ENCODE assay signal across 17 cellular contexts in genomic region chr1:55887103-55887712, GRCh38.
DNase-seq lines count a peak whose midpoint lies in the region; ATAC-seq and TF ChIP-seq lines count a peak whose summit lies in the region.
"Had no signal": no experiment of that assay in that cellular context is flagged by ENCODE, and none has a peak within 500 bp of the region (broad histone marks: within the 10 kb centered on the region; RNA-seq: fewer than 3 reads in every experiment).

No MANE protein-coding gene starts in this region.

- TF ChIP-seq CTCF in VCaP (conservative IDR thresholded peaks at IDR 0.05), result no peak

- ATAC-seq in GM21723 (IDR thresholded peaks at IDR 0.05; ENCODE audit: unreplicated experiment) (no peak), GM21619 (IDR thresholded peaks at IDR 0.05; ENCODE audit: unreplicated experiment) (no peak)

- peak overlapping the region; percentile 71 for H3K27ac ChIP-seq in VCaP
- H3K27ac ChIP-seq: C4-2B had no signal

- CTCF ChIA-PET in HEK293T (lab: Yijun Ruan, JAX), result interaction anchor here (1.3 to 1.9 kb wide), 2 partner anchors 10 to 408 kb away, joined by 4 read pairs; no protein-coding TSS in a partner anchor

- DNase-seq in NCI-H1417 (lab: John Stamatoyannopoulos, UW), result peak in 2 of 3 experiments; percentile 8 to 59
- DNase-seq in NCI-H1417 treated with DMSO at 0.1 percent for 48 hours (lab: John Stamatoyannopoulos, UW), result no peak
- no peak for DNase-seq in HEK293T (ENCODE audit: extremely low spot score)
- peak; percentile 39 for DNase-seq in left kidney (ENCODE audit: low read depth, low spot score)
- no peak for DNase-seq in MV-4-11 (lab: John Stamatoyannopoulos, UW)
- DNase-seq: CD8-positive, alpha-beta memory T cell; H7; HFFc6; NCI-H1436 treated with DMSO at 0.1 percent for 48 hours; NCI-H1930; NCI-H2171; NCI-H524 treated with DMSO at 0.1 percent for 48 hours; T-helper 1 cell had no signal

- POLR2A ChIA-PET in HEK293T (lab: Yijun Ruan, JAX), result no interaction called here

TF ChIP-seq in HEK293T, 16 proteins besides CTCF, POLR2A, EP300 and RAD21:
- TF ChIP-seq PKNOX1 (IDR thresholded peaks at IDR 0.05) (peak; percentile 73), ELF4 (IDR thresholded peaks at IDR 0.05) (no peak)

Comparison
In these comparisons a context has a peak if more than half of its experiments do, and no peak if none do; other contexts are left out.
1. DNase-seq: peak in NCI-H1417 (2 of 3) and left kidney (single experiment); none in NCI-H1417 treated with DMSO at 0.1 percent for 48 hours (single experiment), HEK293T (single experiment) and MV-4-11 (single experiment).